Comparison of ENCODE assay signal across 23 cellular contexts in genomic region chr9:21552244-21552825, GRCh38.
DNase-seq lines count a peak whose midpoint lies in the region; ATAC-seq and TF ChIP-seq lines count a peak whose summit lies in the region.
"Had no signal": no experiment of that assay in that cellular context is flagged by ENCODE, and none has a peak within 500 bp of the region (broad histone marks: within the 10 kb centered on the region; RNA-seq: fewer than 3 reads in every experiment).

No MANE protein-coding gene starts in this region.

- no peaks in the 10 kb centered on the region for H4K20me1 ChIP-seq in osteoblast (ENCODE audit: insufficient read depth, low read length)

- H3K9me3 ChIP-seq in Panc1 (ENCODE audit: control insufficient read depth, insufficient read depth, low read depth, low read length) (no peaks in the 10 kb centered on the region), osteoblast (ENCODE audit: low read depth, low read length) (no peaks in the 10 kb centered on the region)
- H3K9me3 ChIP-seq: SJSA1, suprapubic skin had no signal

- no peak overlapping the region for H2AFZ ChIP-seq in osteoblast (ENCODE audit: low read length)

- BruUV-seq in Calu3 (replicated peaks; lab: Mats Ljungman, UMichigan) (no TSS peak), Panc1 (replicated peaks; lab: Mats Ljungman, UMichigan) (no TSS peak)

- in situ Hi-C loops in Panc1 (cut with HindIII; ENCODE audit: low pct_unique_long_range_greater_than_20kb, low sequenced_read_pairs), result loop anchor here (10.0 kb wide), 1 partner anchor 122 kb away; no protein-coding TSS in a partner anchor

- H3K27me3 ChIP-seq in Panc1 (ENCODE audit: control insufficient read depth, insufficient read depth, low read length) (no peaks in the 10 kb centered on the region), osteoblast (ENCODE audit: insufficient read depth, low read length) (no peaks in the 10 kb centered on the region)
- H3K27me3 ChIP-seq: SJSA1 had no signal

- H3K27me3 Mint-ChIP-seq in Calu3 (ENCODE audit: unreplicated experiment), result no peaks in the 10 kb centered on the region

- H3K4me3 Mint-ChIP-seq in Calu3 (ENCODE audit: low read depth, unreplicated experiment), result peak overlapping the region; percentile 83
- H3K4me3 Mint-ChIP-seq: activated CD4-positive, alpha-beta T cell treated with anti-CD3 and anti-CD28 coated beads, Interleukin-2, amount 10 ng/mL, durations not matched to agents 24 days and 14 days; activated CD8-positive, alpha-beta memory T cell treated with anti-CD3 and anti-CD28 coated beads, Interleukin-2, amount 10 ng/mL, durations not matched to agents 7 days and 5 days; activated naive CD8-positive, alpha-beta T cell; activated T-helper 1 cell treated with anti-CD3 and anti-CD28 coated beads, Interleukin-12 subunit alpha, Interleukin-12 subunit beta, Interleukin-2, Interleukin-4 antibody, amounts not matched to agents 30 ng/mL and 10 ng/mL and 1 ng/mL, durations not matched to agents 14 hours and 24 hours and 36 hours; CD4-positive, alpha-beta T cell; effector memory CD8-positive, alpha-beta T cell; natural killer cell had no signal

- peaks cover 94% of the 10 kb centered on the region for H3K79me2 ChIP-seq in osteoblast (ENCODE audit: insufficient read depth, low read length)

- DNase-seq in Calu3, result no peak
- DNase-seq in Panc1 (ENCODE audit: low read depth, low spot score), result no peak
- no peak for DNase-seq in epithelial cell of prostate (ENCODE audit: low read depth, low spot score)
- no peak for DNase-seq in osteoblast (ENCODE audit: insufficient read length, low spot score, missing footprints)
- no peak for DNase-seq in T1000 (lab: John Stamatoyannopoulos, UW)
- DNase-seq in NAMALWA (ENCODE audit: low spot score), result no peak
- DNase-seq: activated CD4-positive, alpha-beta T cell treated with anti-CD3 and anti-CD28 coated beads, Interleukin-2, amount 10 ng/mL, durations not matched to agents 24 days and 14 days; activated CD8-positive, alpha-beta memory T cell treated with anti-CD3 and anti-CD28 coated beads, Interleukin-2, amount 10 ng/mL, durations not matched to agents 7 days and 5 days; CD4-positive, alpha-beta T cell; effector memory CD8-positive, alpha-beta T cell; head of caudate nucleus; left colon; natural killer cell; NCI-H1092 treated with DMSO at 0.1 percent for 48 hours; NCI-H2081 treated with DMSO at 0.1 percent for 48 hours; NCI-H446; stimulated activated CD4-positive, alpha-beta T cell treated with anti-CD3 and anti-CD28 coated beads, Interleukin-1b, Interleukin-23, amount 100 ng/mL, for 48 hours had no signal

- CTCF ChIA-PET in Calu3 (lab: Charles Lee), result no interaction called here
- CTCF ChIA-PET in Panc1 (lab: Charles Lee), result interaction anchor here (0.6 kb wide), 1 partner anchor 87 kb away, joined by 3 read pairs; no protein-coding TSS in a partner anchor

- H3K4me1 ChIP-seq in Panc1 (ENCODE audit: control insufficient read depth, insufficient read depth, low read length) (peaks cover 80% of the 10 kb centered on the region), osteoblast (ENCODE audit: insufficient read depth, low read length) (peaks cover 73% of the 10 kb centered on the region)

- peak overlapping the region; percentile 97 for H3K27ac Mint-ChIP-seq in Calu3 (ENCODE audit: unreplicated experiment)
- H3K27ac Mint-ChIP-seq: activated CD4-positive, alpha-beta T cell treated with anti-CD3 and anti-CD28 coated beads, Interleukin-2, amount 10 ng/mL, durations not matched to agents 24 days and 14 days; activated CD8-positive, alpha-beta memory T cell treated with anti-CD3 and anti-CD28 coated beads, Interleukin-2, amount 10 ng/mL, durations not matched to agents 7 days and 5 days; activated naive CD8-positive, alpha-beta T cell; activated T-helper 1 cell treated with anti-CD3 and anti-CD28 coated beads, Interleukin-12 subunit alpha, Interleukin-12 subunit beta, Interleukin-2, Interleukin-4 antibody, amounts not matched to agents 30 ng/mL and 10 ng/mL and 1 ng/mL, durations not matched to agents 14 hours and 24 hours and 36 hours; CD4-positive, alpha-beta T cell; effector memory CD8-positive, alpha-beta T cell; natural killer cell had no signal

- no peak for TF ChIP-seq CTCF in Calu3 (IDR thresholded peaks at IDR 0.05; ENCODE audit: unreplicated experiment)
- TF ChIP-seq CTCF in Panc1 (IDR thresholded peaks at IDR 0.05), result no peak
- no peak for TF ChIP-seq CTCF in osteoblast (IDR thresholded peaks at IDR 0.05; ENCODE audit: extremely low read depth, low read depth, low read length)

- peaks cover 76% of the 10 kb centered on the region for H3K36me3 Mint-ChIP-seq in Calu3 (ENCODE audit: insufficient read depth, unreplicated experiment)
- H3K36me3 Mint-ChIP-seq: activated CD8-positive, alpha-beta memory T cell treated with anti-CD3 and anti-CD28 coated beads, Interleukin-2, amount 10 ng/mL, durations not matched to agents 7 days and 5 days; natural killer cell had no signal

- H3K27ac ChIP-seq in Panc1 (ENCODE audit: low read length), result peak overlapping the region; percentile 99
- peak overlapping the region; percentile 96 for H3K27ac ChIP-seq in epithelial cell of prostate
- H3K27ac ChIP-seq in osteoblast (ENCODE audit: low read depth, low read length), result peak overlapping the region; percentile 94
- H3K27ac ChIP-seq: SJSA1, suprapubic skin had no signal

- POLR2A ChIA-PET in Panc1 (lab: Charles Lee), result interaction anchor here (0.7 to 1.2 kb wide), 2 partner anchors 14 to 23 kb away, joined by 3 read pairs; no protein-coding TSS in a partner anchor

- no peaks in the 10 kb centered on the region for H3K9me3 Mint-ChIP-seq in Calu3 (ENCODE audit: low read depth, unreplicated experiment)
- H3K9me3 Mint-ChIP-seq: activated CD4-positive, alpha-beta T cell treated with anti-CD3 and anti-CD28 coated beads, Interleukin-2, amount 10 ng/mL, durations not matched to agents 24 days and 14 days; activated T-helper 1 cell treated with anti-CD3 and anti-CD28 coated beads, Interleukin-12 subunit alpha, Interleukin-12 subunit beta, Interleukin-2, Interleukin-4 antibody, amounts not matched to agents 30 ng/mL and 10 ng/mL and 1 ng/mL, durations not matched to agents 14 hours and 24 hours and 36 hours; CD4-positive, alpha-beta T cell; effector memory CD8-positive, alpha-beta T cell; natural killer cell had no signal

- H3K4me3 ChIP-seq in Panc1 (ENCODE audit: low read depth in 2 of 2, low read length in 2 of 2), result peak overlapping the region in 1 of 2 experiments; percentile 42; a peak in 2 of 4 replicates
- peak overlapping the region; percentile 32 for H3K4me3 ChIP-seq in osteoblast (ENCODE audit: insufficient read depth, low read length)
- H3K4me3 ChIP-seq: SJSA1, suprapubic skin had no signal

- peak overlapping the region; percentile 84 for H3K4me2 ChIP-seq in osteoblast (ENCODE audit: insufficient read depth, low read length)

- H3K4me1 Mint-ChIP-seq in Calu3 (ENCODE audit: low read depth, unreplicated experiment), result peaks cover 34% of the 10 kb centered on the region
- H3K4me1 Mint-ChIP-seq: natural killer cell had no signal

- intact Hi-C loops in Calu3 (cut with micrococcal nuclease; ENCODE audit: unreplicated experiment), result loop anchor here (5.0 kb wide), 1 partner anchor 35 kb away; no protein-coding TSS in a partner anchor
- intact Hi-C loops in Panc1 (cut with micrococcal nuclease; ENCODE audit: unreplicated experiment), result loop anchor here (5.0 to 10.0 kb wide), 2 partner anchors 35 to 48 kb away; no protein-coding TSS in a partner anchor

- ATAC-seq in Panc1 (peak; percentile 32), HG02588 (IDR thresholded peaks at IDR 0.05; ENCODE audit: unreplicated experiment) (no peak), GM21367 (IDR thresholded peaks at IDR 0.05; ENCODE audit: unreplicated experiment) (no peak)
- ATAC-seq: activated CD8-positive, alpha-beta memory T cell treated with anti-CD3 and anti-CD28 coated beads, Interleukin-2, amount 10 ng/mL, durations not matched to agents 7 days and 5 days; effector memory CD8-positive, alpha-beta T cell; left colon; natural killer cell had no signal

- peaks cover 3% of the 10 kb centered on the region; the same call in 1 of the 2 replicates for H3K36me3 ChIP-seq in Panc1 (ENCODE audit: control insufficient read depth, insufficient read depth, low read length)
- H3K36me3 ChIP-seq in osteoblast (ENCODE audit: insufficient read depth, low read length), result peaks cover 5% of the 10 kb centered on the region
- H3K36me3 ChIP-seq: SJSA1, suprapubic skin had no signal
